Comparison of ENCODE assay signal across 26 cellular contexts in the genomic region with DNA sequence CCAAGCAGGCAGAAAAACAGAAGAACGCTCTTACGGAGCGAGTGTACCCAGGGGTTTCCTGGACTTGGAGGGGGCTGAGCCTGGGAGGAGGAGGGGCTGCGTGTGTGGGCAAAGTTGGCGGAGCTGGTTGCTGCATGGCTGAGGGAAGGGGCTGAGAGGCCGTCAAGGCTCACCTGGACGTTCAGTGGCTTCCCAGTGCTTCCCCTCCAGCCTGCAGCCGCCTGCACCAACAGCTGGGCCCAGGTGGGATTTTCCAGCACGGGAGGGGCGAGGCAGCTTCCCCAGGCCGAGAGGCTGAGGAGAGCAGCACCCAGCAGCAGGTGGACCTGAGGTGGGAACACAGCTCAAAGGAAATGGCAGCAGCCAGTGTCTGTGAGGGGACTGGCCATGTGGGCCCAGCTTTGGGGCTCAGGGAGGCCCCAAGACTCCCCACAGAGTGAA.
A peak's percentile ranks its signal among the peaks of the same experiment; 100 is the strongest.
DNase-seq lines count a peak whose midpoint lies in the region; ATAC-seq and TF ChIP-seq lines count a peak whose summit lies in the region.
"Had no signal": no experiment of that assay in that cellular context is flagged by ENCODE, and none has a peak within 500 bp of the region (broad histone marks: within the 10 kb centered on the region; RNA-seq: fewer than 3 reads in every experiment).

No MANE protein-coding gene starts in this region.

- no peak overlapping the region for H3K27ac ChIP-seq in left lung
- H3K27ac ChIP-seq in effector memory CD4-positive, alpha-beta T cell (ENCODE audit: insufficient read depth, low read length, poor library complexity, severe bottlenecking) = no peak overlapping the region
- H3K27ac ChIP-seq: esophagus muscularis mucosa, foreskin keratinocyte, prostate gland, upper lobe of left lung had no signal

- no peak overlapping the region for H3K4me3 ChIP-seq in left lung
- H3K4me3 ChIP-seq in effector memory CD4-positive, alpha-beta T cell (ENCODE audit: insufficient read depth, low read depth, low read length, poor library complexity, severe bottlenecking) = no peak overlapping the region
- H3K4me3 ChIP-seq: esophagus muscularis mucosa, prostate gland, upper lobe of left lung had no signal

- no peak for ATAC-seq in T-helper 17 cell
- no peak for ATAC-seq in left lung
- ATAC-seq in sciatic nerve = no peak
- ATAC-seq in HG02759 (IDR thresholded peaks at IDR 0.05; ENCODE audit: unreplicated experiment) = no peak
- no peak for ATAC-seq in HG02938 (IDR thresholded peaks at IDR 0.05; ENCODE audit: unreplicated experiment)
- ATAC-seq: foreskin keratinocyte; PC-3; stimulated activated naive B cell treated with anti-CD40 and anti-IgM and Interleukin-4, amounts not matched to agents 10 μg/mL and 1 μg/mL and 100 μg/mL, for 72 hours had no signal

- no peaks in the 10 kb centered on the region for H3K36me3 ChIP-seq in left lung
- no peaks in the 10 kb centered on the region for H3K36me3 ChIP-seq in effector memory CD4-positive, alpha-beta T cell (ENCODE audit: control insufficient read depth, insufficient read depth, low read length)
- H3K36me3 ChIP-seq: esophagus muscularis mucosa, prostate gland, upper lobe of left lung had no signal

- H3K27me3 ChIP-seq in left lung = peaks cover 0 to 45% of the 10 kb centered on the region in 2 donors
- H3K27me3 ChIP-seq in effector memory CD4-positive, alpha-beta T cell (replicated peaks; ENCODE audit: control insufficient read depth, insufficient read depth, low read length, poor library complexity, severe bottlenecking) = no peaks in the 10 kb centered on the region
- H3K27me3 ChIP-seq: foreskin keratinocyte, upper lobe of left lung had no signal

- DNase-seq in activated effector memory CD4-positive, alpha-beta T cell treated with anti-CD3 and anti-CD28 coated beads, Interleukin-2, amount 50 U/mL, for 16 hours = peak; percentile 50
- no peak for DNase-seq in activated effector memory CD4-positive, alpha-beta T cell treated with Interleukin-2 at 50 U/mL for 16 hours
- DNase-seq in T-helper 17 cell (no peak), left lung (peak; percentile 16 to 53), sciatic nerve (ENCODE audit: low spot score) (peak; percentile 51)
- no peak for DNase-seq in effector memory CD4-positive, alpha-beta T cell
- DNase-seq: 8988T; CD4-positive, CD25-positive, alpha-beta regulatory T cell; central memory CD4-positive, alpha-beta T cell; foreskin keratinocyte; kidney glomerular epithelial cell; MV-4-11; NCI-H1436; NCI-H226; NCI-H69; PC-3; SHP77 treated with DMSO at 0.1 percent for 48 hours; stimulated activated naive B cell treated with anti-CD40 and anti-IgM and Interleukin-4, amounts not matched to agents 10 μg/mL and 1 μg/mL and 100 μg/mL, for 72 hours had no signal

- no peaks in the 10 kb centered on the region for H3K4me1 Mint-ChIP-seq in T-helper 17 cell
- H3K4me1 Mint-ChIP-seq: CD4-positive, CD25-positive, alpha-beta regulatory T cell; IgD-negative memory B cell; memory B cell; stimulated activated naive B cell treated with anti-CD40 and anti-IgM and Interleukin-4, amounts not matched to agents 10 μg/mL and 1 μg/mL and 100 μg/mL, for 72 hours had no signal

- peaks cover 10% of the 10 kb centered on the region for H3K27me3 Mint-ChIP-seq in T-helper 17 cell
- H3K27me3 Mint-ChIP-seq: CD4-positive, CD25-positive, alpha-beta regulatory T cell had no signal

- H3K4me3 Mint-ChIP-seq in T-helper 17 cell = no peak overlapping the region
- H3K4me3 Mint-ChIP-seq: CD4-positive, CD25-positive, alpha-beta regulatory T cell; dendritic cell treated with granulocyte-macrophage colony-stimulating factor and Interleukin-4, amounts not matched to agents 40 ng/mL and 50 ng/mL, for 4 days; IgD-negative memory B cell; memory B cell; stimulated activated naive B cell treated with anti-CD40 and anti-IgM and Interleukin-4, amounts not matched to agents 10 μg/mL and 1 μg/mL and 100 μg/mL, for 72 hours had no signal

- H3K4me1 ChIP-seq in left lung = no peaks in the 10 kb centered on the region
- H3K4me1 ChIP-seq in effector memory CD4-positive, alpha-beta T cell (ENCODE audit: control insufficient read depth, insufficient read depth, low read length, poor library complexity, severe bottlenecking) = no peaks in the 10 kb centered on the region
- H3K4me1 ChIP-seq: prostate gland, upper lobe of left lung had no signal

- H3K27ac Mint-ChIP-seq in T-helper 17 cell = peak overlapping the region; percentile 29
- H3K27ac Mint-ChIP-seq: CD4-positive, CD25-positive, alpha-beta regulatory T cell; dendritic cell treated with granulocyte-macrophage colony-stimulating factor and Interleukin-4, amounts not matched to agents 40 ng/mL and 50 ng/mL, for 4 days; IgD-negative memory B cell; memory B cell; stimulated activated naive B cell treated with anti-CD40 and anti-IgM and Interleukin-4, amounts not matched to agents 10 μg/mL and 1 μg/mL and 100 μg/mL, for 72 hours had no signal

- intact Hi-C loops in left lung (cut with DNase I) = no loop called here
- intact Hi-C loops in sciatic nerve (cut with DNase I) = no loop called here

- no peak for TF ChIP-seq CTCF in left lung (IDR thresholded peaks at IDR 0.05)

- no peaks in the 10 kb centered on the region for H3K9me3 ChIP-seq in T-helper 17 cell (ENCODE audit: control insufficient read depth, low read length, poor library complexity, severe bottlenecking)
- H3K9me3 ChIP-seq in left lung = no peaks in the 10 kb centered on the region
- no peaks in the 10 kb centered on the region for H3K9me3 ChIP-seq in effector memory CD4-positive, alpha-beta T cell (ENCODE audit: control insufficient read depth, low read length)
- H3K9me3 ChIP-seq: esophagus muscularis mucosa, prostate gland, upper lobe of left lung had no signal

- no peaks in the 10 kb centered on the region for H3K36me3 Mint-ChIP-seq in T-helper 17 cell (ENCODE audit: low read depth)
- H3K36me3 Mint-ChIP-seq: CD4-positive, CD25-positive, alpha-beta regulatory T cell; IgD-negative memory B cell; memory B cell; stimulated activated naive B cell treated with anti-CD40 and anti-IgM and Interleukin-4, amounts not matched to agents 10 μg/mL and 1 μg/mL and 100 μg/mL, for 72 hours had no signal

Comparison
In these comparisons a context has a peak if more than half of its experiments do, and no peak if none do; other contexts are left out.
1. DNase-seq: peak in activated effector memory CD4-positive, alpha-beta T cell treated with anti-CD3 and anti-CD28 coated beads, Interleukin-2, amount 50 U/mL, for 16 hours (single experiment), left lung (2 of 2) and sciatic nerve (single experiment); none in activated effector memory CD4-positive, alpha-beta T cell treated with Interleukin-2 at 50 U/mL for 16 hours (single experiment), T-helper 17 cell (0 of 3) and effector memory CD4-positive, alpha-beta T cell (0 of 3).